ENCODE assay signal across 8 cellular contexts in the genomic region with DNA sequence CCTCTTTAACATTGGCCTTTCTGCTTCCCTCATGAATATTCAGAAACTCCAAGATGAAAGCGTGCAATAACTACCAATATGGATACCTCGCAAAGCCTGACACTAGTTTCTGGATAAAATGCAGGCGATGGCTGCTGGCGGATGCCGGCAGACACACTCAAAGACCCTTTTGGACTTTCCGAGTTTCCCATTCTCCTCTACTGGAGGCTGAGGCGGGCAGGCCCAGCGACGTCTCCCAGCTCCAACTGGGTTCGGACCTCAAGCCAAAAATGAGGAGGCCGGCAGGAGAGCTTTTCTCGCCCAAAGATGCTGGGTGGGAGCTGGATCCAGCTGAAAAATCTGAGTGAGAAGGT.
DNase-seq lines count a peak whose midpoint lies in the region; ATAC-seq, FAIRE-seq and TF ChIP-seq lines count a peak whose summit lies in the region.

No MANE protein-coding gene starts in this region.

- H3K4me1 ChIP-seq in NT2/D1 (ENCODE audit: insufficient read depth, insufficient read length) (no peaks in the 10 kb centered on the region), neuron (ENCODE audit: insufficient read depth, low read length) (peaks cover 16% of the 10 kb centered on the region)

- FAIRE-seq in H54 (lab: Jason Lieb, UNC), result no peak

- no peak for ATAC-seq in GM21528 (IDR thresholded peaks at IDR 0.05; ENCODE audit: low FRiP score, unreplicated experiment)

- DNase-seq in AG09309 (ENCODE audit: low read depth) (no peak), NT2/D1 (ENCODE audit: low read depth, low spot score) (no peak), epithelial cell of esophagus (ENCODE audit: low read depth) (no peak), NCI-H345 treated with DMSO at 0.1 percent for 48 hours (lab: John Stamatoyannopoulos, UW; ENCODE audit: unreplicated experiment) (no peak), H54 (ENCODE audit: insufficient read length, low spot score) (no peak), NOMO-1 treated with dmso at 0.1 percent for 144 hours (lab: John Stamatoyannopoulos, UW; ENCODE audit: unreplicated experiment) (no peak)

- H3K4me3 ChIP-seq in AG09309 (ENCODE audit: control insufficient read depth, low read depth, low read length) (peak overlapping the region; percentile 25), NT2/D1 (ENCODE audit: insufficient read length, low read depth) (peak overlapping the region; percentile 16), epithelial cell of esophagus (ENCODE audit: low read length) (peak overlapping the region; percentile 25), neuron (ENCODE audit: low read length) (peak overlapping the region; percentile 84)

- H3K9me3 ChIP-seq in NT2/D1 (ENCODE audit: insufficient read depth, low read length) (no peaks in the 10 kb centered on the region), neuron (ENCODE audit: low read length) (no peaks in the 10 kb centered on the region)

- H3K27me3 ChIP-seq in NT2/D1 (ENCODE audit: insufficient read depth, insufficient read length) (peaks cover 26% of the 10 kb centered on the region), neuron (ENCODE audit: insufficient read depth, low read length) (no peaks in the 10 kb centered on the region)

- H3K9ac ChIP-seq in NT2/D1 (ENCODE audit: insufficient read length, low read depth), result no peak overlapping the region

- peak overlapping the region; percentile 84 for H2AFZ ChIP-seq in neuron (ENCODE audit: low read depth, low read length)

- no peak for TF ChIP-seq CTCF in AG09309 (IDR thresholded peaks at IDR 0.05; ENCODE audit: control insufficient read depth, insufficient read depth, low read depth, low read length, missing control alignments)
- no peak for TF ChIP-seq CTCF in epithelial cell of esophagus (IDR thresholded peaks at IDR 0.05; ENCODE audit: insufficient read depth, low read depth, low read length, missing control alignments)

- no peak for TF ChIP-seq POLR2A in H54 (IDR thresholded peaks at IDR 0.05; ENCODE audit: low read depth, low read length)

- H3K36me3 ChIP-seq in NT2/D1 (ENCODE audit: insufficient read depth, insufficient read length, low read length) (no peaks in the 10 kb centered on the region), neuron (ENCODE audit: insufficient read depth, low read length) (no peaks in the 10 kb centered on the region)

Comparison
In these comparisons a context has a peak if more than half of its experiments do, and no peak if none do; other contexts are left out.
1. H3K4me3 ChIP-seq: peak in every context shown above with its lines; median percentile 84 in neuron; 25 in AG09309; 25 in epithelial cell of esophagus; 16 in NT2/D1.